Comparison of ENCODE assay signal across 14 cellular contexts in genomic region chr10:26528048-26528447, GRCh38.
"Had no signal": no experiment of that assay in that cellular context is flagged by ENCODE, and none has a peak within 500 bp of the region (broad histone marks: within the 10 kb centered on the region; RNA-seq: fewer than 3 reads in every experiment).

No MANE protein-coding gene starts in this region.

- DNase-seq: activated CD4-positive, alpha-beta T cell treated with anti-CD3 and anti-CD28 coated beads, Interleukin-2, amount 10 ng/mL, durations not matched to agents 7 days and 5 days; activated CD4-positive, CD25-positive, alpha-beta regulatory T cell; activated T-cell treated with anti-CD3 and anti-CD28 coated beads, Interleukin-2, amount 50 U/mL, for 4 hours; effector CD4-positive, alpha-beta T cell; islet precursor cell; left lung; mesendoderm; pancreas; retina; T-helper 2 cell; thyroid gland had no signal

- ATAC-seq: activated T-cell treated with anti-CD3 and anti-CD28 coated beads, Interleukin-2, amount 50 U/mL, for 4 hours; left lung had no signal

- H3K4me3 ChIP-seq: adrenal gland, left lung, neural progenitor cell, pancreas, skin epidermis, thyroid gland had no signal

- H3K27ac ChIP-seq: left lung, neural progenitor cell, pancreas, thyroid gland had no signal

- H3K27ac Mint-ChIP-seq: activated CD4-positive, alpha-beta T cell treated with anti-CD3 and anti-CD28 coated beads, Interleukin-2, amount 10 ng/mL, durations not matched to agents 7 days and 5 days; neural progenitor cell had no signal

- H3K27me3 Mint-ChIP-seq: activated CD4-positive, alpha-beta T cell treated with anti-CD3 and anti-CD28 coated beads, Interleukin-2, amount 10 ng/mL, durations not matched to agents 7 days and 5 days had no signal

- H3K4me1 ChIP-seq: adrenal gland, pancreas, thyroid gland had no signal

- H3K9me3 Mint-ChIP-seq: activated CD4-positive, alpha-beta T cell treated with anti-CD3 and anti-CD28 coated beads, Interleukin-2, amount 10 ng/mL, durations not matched to agents 7 days and 5 days; activated T-cell treated with anti-CD3 and anti-CD28 coated beads, Interleukin-2, amount 50 U/mL, for 4 hours had no signal

- H3K4me1 Mint-ChIP-seq: neural progenitor cell had no signal

- H3K9me3 ChIP-seq: adrenal gland, left lung, pancreas, thyroid gland had no signal

- H3K36me3 Mint-ChIP-seq: neural progenitor cell had no signal

- H3K36me3 ChIP-seq: adrenal gland, neural progenitor cell, pancreas, thyroid gland had no signal

- H3K27me3 ChIP-seq: adrenal gland, left lung, neural progenitor cell, pancreas, thyroid gland had no signal

- H3K4me3 Mint-ChIP-seq: activated CD4-positive, alpha-beta T cell treated with anti-CD3 and anti-CD28 coated beads, Interleukin-2, amount 10 ng/mL, durations not matched to agents 7 days and 5 days; activated T-cell treated with anti-CD3 and anti-CD28 coated beads, Interleukin-2, amount 50 U/mL, for 4 hours; neural progenitor cell had no signal
